8 cellular contexts compared by ENCODE assay signal in genomic region chr9:132670816-132671371, GRCh38. TPM values are rescaled to one million over a fixed set of nuclear protein-coding genes. Genes with fewer than 3 reads are reported as not detected.
A peak's percentile ranks its signal among the peaks of the same experiment; 100 is the strongest.
DNase-seq lines count a peak whose midpoint lies in the region; ATAC-seq and TF ChIP-seq lines count a peak whose summit lies in the region.

No MANE protein-coding gene starts in this region.

- TF ChIP-seq POLR2A in heart left ventricle (IDR thresholded peaks at IDR 0.05) = no peak

- H3K4me3 ChIP-seq in heart left ventricle = peak overlapping the region; percentile 61 to 98 (median 88)
- H3K4me3 ChIP-seq in skeletal muscle cell (ENCODE audit: low read depth, low read length) = peak overlapping the region; percentile 94

- WGBS in heart left ventricle, 4 donors = 0 to 1% (median 0%) methylated on average over 22 to 37 of the region's 37 CpGs

- H3K36me3 ChIP-seq in heart left ventricle = peaks cover 0 to 1% (median 0%) of the 10 kb centered on the region in 9 donors

- H3K9me3 ChIP-seq in heart left ventricle = no peaks in the 10 kb centered on the region

- intact Hi-C loops in heart left ventricle (cut with DNase I) = loop anchor here in 6 of 10 donors (2.0 to 10.0 kb wide), 7 partner anchors 124 to 256 kb away; partner anchors contain the start of genes AK8 (in 1 of the 6), CFAP77 (in 1 of the 6) and SPACA9 (in 1 of the 6)

- TF ChIP-seq CTCF in heart left ventricle (IDR thresholded peaks at IDR 0.05) = no peak

- peak; percentile 17 to 38 for DNase-seq in NCI-H2081 (lab: John Stamatoyannopoulos, UW)
- DNase-seq in NCI-H2081 treated with DMSO at 0.1 percent for 48 hours (lab: John Stamatoyannopoulos, UW) = no peak
- DNase-seq in RPMI7951 (ENCODE audit: low read depth) = peak; percentile 31
- peak; percentile 43 for DNase-seq in activated gamma-delta T cell treated with anti-CD3 and anti-CD28 coated beads, Interleukin-2, amount 50 U/mL, for 16 hours (ENCODE audit: low read depth)
- peak in 3 of 5 donors; percentile 6 to 58 (median 41) for DNase-seq in heart left ventricle
- no peak for DNase-seq in skeletal muscle cell (ENCODE audit: low read depth)

- peak overlapping the region in 11 of 12 donors; percentile 94 to 100 (median 97) for H3K27ac ChIP-seq in heart left ventricle

- peak; percentile 22 for ATAC-seq in HG03039 (IDR thresholded peaks at IDR 0.05; ENCODE audit: unreplicated experiment)
- no peak for ATAC-seq in heart left ventricle
- no peak for ATAC-seq in HG02870 (IDR thresholded peaks at IDR 0.05; ENCODE audit: unreplicated experiment)

- peaks cover 0 to 44% (median 28%) of the 10 kb centered on the region in 12 donors for H3K4me1 ChIP-seq in heart left ventricle

- no peaks in the 10 kb centered on the region for H3K27me3 ChIP-seq in heart left ventricle

RNA-seq across cellular contexts. Expression of gene GTF3C4, which starts 0.6 kb away (rescaled TPM):
- 10.8 and 11.5 TPM in 2 replicates for total RNA-seq in RPMI7951 (2014; rRNA removed; shearing (Covaris generic))
- total RNA-seq in heart left ventricle = 10 to 100 TPM in 2 of 9 donors, 1 to 10 TPM in 7; 7.7 to 11.7 (median 9.3) TPM
- 1 to 10 TPM; 1.4 to 7.3 TPM for polyA plus RNA-seq in heart left ventricle

RNA-seq across cellular contexts. Expression of gene DDX31, which starts 1.1 kb away (rescaled TPM):
- 9.2 and 9.6 TPM in 2 replicates for total RNA-seq in RPMI7951 (2014; rRNA removed; shearing (Covaris generic))
- total RNA-seq in heart left ventricle = 1 to 10 TPM; 4.4 to 7.0 (median 5.1) TPM
- polyA plus RNA-seq in heart left ventricle = 1 to 10 TPM; 2.4 to 7.0 TPM

Comparison
In these comparisons a context has a peak if more than half of its experiments do, and no peak if none do; other contexts are left out.
1. DNase-seq: peak in NCI-H2081 (2 of 2), RPMI7951 (single experiment), activated gamma-delta T cell treated with anti-CD3 and anti-CD28 coated beads, Interleukin-2, amount 50 U/mL, for 16 hours (single experiment) and heart left ventricle (3 of 5); none in NCI-H2081 treated with DMSO at 0.1 percent for 48 hours (single experiment) and skeletal muscle cell (single experiment).